1 cellular context compared by ENCODE assay signal in the genomic region with DNA sequence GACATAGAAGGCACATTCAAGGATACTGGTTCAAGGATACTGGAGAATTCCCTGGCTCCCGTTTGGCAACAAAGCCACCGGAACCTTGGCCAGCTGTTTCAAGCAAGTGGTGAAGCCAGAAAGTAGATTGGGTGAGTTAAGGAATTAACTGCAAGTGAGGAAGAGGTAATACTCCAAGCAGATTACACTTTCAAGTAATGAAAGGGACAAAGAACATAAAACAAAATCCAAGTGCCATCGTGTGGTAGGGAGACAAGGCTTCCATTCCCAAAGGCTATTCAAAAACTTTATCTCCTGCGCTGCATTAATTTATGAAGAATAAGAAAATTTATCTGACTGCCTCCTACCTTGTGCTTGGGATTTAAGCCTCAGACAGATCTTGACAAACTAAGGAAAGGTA.
TF ChIP-seq lines count a peak whose summit lies in the region.

No MANE protein-coding gene starts in this region.

TF ChIP-seq in GM12878, 131 proteins besides CTCF, POLR2A, EP300 and RAD21 (continued from another document):
- TF ChIP-seq, protein P1, sequence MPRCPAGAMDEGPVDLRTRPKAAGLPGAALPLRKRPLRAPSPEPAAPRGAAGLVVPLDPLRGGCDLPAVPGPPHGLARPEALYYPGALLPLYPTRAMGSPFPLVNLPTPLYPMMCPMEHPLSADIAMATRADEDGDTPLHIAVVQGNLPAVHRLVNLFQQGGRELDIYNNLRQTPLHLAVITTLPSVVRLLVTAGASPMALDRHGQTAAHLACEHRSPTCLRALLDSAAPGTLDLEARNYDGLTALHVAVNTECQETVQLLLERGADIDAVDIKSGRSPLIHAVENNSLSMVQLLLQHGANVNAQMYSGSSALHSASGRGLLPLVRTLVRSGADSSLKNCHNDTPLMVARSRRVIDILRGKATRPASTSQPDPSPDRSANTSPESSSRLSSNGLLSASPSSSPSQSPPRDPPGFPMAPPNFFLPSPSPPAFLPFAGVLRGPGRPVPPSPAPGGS (IDR thresholded peaks at IDR 0.05; ENCODE audit: borderline replicate concordance, insufficient read depth, low read depth, low read length, poor library complexity, severe bottlenecking) = no peak
- TF ChIP-seq ZNF217 (IDR thresholded peaks at IDR 0.05) = no peak
- TF ChIP-seq, protein P2, sequence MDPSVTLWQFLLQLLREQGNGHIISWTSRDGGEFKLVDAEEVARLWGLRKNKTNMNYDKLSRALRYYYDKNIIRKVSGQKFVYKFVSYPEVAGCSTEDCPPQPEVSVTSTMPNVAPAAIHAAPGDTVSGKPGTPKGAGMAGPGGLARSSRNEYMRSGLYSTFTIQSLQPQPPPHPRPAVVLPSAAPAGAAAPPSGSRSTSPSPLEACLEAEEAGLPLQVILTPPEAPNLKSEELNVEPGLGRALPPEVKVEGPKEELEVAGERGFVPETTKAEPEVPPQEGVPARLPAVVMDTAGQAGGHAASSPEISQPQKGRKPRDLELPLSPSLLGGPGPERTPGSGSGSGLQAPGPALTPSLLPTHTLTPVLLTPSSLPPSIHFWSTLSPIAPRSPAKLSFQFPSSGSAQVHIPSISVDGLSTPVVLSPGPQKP (IDR thresholded peaks at IDR 0.05; ENCODE audit: low read depth, low read length) = no peak
- TF ChIP-seq, protein P3, sequence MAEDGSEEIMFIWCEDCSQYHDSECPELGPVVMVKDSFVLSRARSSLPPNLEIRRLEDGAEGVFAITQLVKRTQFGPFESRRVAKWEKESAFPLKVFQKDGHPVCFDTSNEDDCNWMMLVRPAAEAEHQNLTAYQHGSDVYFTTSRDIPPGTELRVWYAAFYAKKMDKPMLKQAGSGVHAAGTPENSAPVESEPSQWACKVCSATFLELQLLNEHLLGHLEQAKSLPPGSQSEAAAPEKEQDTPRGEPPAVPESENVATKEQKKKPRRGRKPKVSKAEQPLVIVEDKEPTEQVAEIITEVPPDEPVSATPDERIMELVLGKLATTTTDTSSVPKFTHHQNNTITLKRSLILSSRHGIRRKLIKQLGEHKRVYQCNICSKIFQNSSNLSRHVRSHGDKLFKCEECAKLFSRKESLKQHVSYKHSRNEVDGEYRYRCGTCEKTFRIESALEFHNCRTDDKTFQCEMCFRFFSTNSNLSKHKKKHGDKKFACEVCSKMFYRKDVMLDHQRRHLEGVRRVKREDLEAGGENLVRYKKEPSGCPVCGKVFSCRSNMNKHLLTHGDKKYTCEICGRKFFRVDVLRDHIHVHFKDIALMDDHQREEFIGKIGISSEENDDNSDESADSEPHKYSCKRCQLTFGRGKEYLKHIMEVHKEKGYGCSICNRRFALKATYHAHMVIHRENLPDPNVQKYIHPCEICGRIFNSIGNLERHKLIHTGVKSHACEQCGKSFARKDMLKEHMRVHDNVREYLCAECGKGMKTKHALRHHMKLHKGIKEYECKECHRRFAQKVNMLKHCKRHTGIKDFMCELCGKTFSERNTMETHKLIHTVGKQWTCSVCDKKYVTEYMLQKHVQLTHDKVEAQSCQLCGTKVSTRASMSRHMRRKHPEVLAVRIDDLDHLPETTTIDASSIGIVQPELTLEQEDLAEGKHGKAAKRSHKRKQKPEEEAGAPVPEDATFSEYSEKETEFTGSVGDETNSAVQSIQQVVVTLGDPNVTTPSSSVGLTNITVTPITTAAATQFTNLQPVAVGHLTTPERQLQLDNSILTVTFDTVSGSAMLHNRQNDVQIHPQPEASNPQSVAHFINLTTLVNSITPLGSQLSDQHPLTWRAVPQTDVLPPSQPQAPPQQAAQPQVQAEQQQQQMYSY (CRISPR knock-in tag; IDR thresholded peaks at IDR 0.05) = no peak
- TF ChIP-seq, protein P4, sequence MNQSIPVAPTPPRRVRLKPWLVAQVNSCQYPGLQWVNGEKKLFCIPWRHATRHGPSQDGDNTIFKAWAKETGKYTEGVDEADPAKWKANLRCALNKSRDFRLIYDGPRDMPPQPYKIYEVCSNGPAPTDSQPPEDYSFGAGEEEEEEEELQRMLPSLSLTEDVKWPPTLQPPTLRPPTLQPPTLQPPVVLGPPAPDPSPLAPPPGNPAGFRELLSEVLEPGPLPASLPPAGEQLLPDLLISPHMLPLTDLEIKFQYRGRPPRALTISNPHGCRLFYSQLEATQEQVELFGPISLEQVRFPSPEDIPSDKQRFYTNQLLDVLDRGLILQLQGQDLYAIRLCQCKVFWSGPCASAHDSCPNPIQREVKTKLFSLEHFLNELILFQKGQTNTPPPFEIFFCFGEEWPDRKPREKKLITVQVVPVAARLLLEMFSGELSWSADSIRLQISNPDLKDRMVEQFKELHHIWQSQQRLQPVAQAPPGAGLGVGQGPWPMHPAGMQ (IDR thresholded peaks at IDR 0.05; ENCODE audit: borderline replicate concordance) = no peak
- TF ChIP-seq, protein P5, sequence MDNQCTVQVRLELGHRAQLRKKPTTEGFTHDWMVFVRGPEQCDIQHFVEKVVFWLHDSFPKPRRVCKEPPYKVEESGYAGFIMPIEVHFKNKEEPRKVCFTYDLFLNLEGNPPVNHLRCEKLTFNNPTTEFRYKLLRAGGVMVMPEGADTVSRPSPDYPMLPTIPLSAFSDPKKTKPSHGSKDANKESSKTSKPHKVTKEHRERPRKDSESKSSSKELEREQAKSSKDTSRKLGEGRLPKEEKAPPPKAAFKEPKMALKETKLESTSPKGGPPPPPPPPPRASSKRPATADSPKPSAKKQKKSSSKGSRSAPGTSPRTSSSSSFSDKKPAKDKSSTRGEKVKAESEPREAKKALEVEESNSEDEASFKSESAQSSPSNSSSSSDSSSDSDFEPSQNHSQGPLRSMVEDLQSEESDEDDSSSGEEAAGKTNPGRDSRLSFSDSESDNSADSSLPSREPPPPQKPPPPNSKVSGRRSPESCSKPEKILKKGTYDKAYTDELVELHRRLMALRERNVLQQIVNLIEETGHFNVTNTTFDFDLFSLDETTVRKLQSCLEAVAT (IDR thresholded peaks at IDR 0.05) = no peak
- TF ChIP-seq HDAC2 (IDR thresholded peaks at IDR 0.05) = no peak
- TF ChIP-seq YBX1 (IDR thresholded peaks at IDR 0.05) = no peak
- TF ChIP-seq TCF12 (IDR thresholded peaks at IDR 0.05; ENCODE audit: low read depth, low read length) = no peak
- no peak for TF ChIP-seq PML (IDR thresholded peaks at IDR 0.05; ENCODE audit: low read length)
- TF ChIP-seq CEBPB (IDR thresholded peaks at IDR 0.05; ENCODE audit: borderline replicate concordance in 1 of 2, low read depth in 2 of 2, low read length in 2 of 2) = no peak
- TF ChIP-seq NFIC (IDR thresholded peaks at IDR 0.05; ENCODE audit: low read depth, low read length) = no peak
- TF ChIP-seq, protein P6, sequence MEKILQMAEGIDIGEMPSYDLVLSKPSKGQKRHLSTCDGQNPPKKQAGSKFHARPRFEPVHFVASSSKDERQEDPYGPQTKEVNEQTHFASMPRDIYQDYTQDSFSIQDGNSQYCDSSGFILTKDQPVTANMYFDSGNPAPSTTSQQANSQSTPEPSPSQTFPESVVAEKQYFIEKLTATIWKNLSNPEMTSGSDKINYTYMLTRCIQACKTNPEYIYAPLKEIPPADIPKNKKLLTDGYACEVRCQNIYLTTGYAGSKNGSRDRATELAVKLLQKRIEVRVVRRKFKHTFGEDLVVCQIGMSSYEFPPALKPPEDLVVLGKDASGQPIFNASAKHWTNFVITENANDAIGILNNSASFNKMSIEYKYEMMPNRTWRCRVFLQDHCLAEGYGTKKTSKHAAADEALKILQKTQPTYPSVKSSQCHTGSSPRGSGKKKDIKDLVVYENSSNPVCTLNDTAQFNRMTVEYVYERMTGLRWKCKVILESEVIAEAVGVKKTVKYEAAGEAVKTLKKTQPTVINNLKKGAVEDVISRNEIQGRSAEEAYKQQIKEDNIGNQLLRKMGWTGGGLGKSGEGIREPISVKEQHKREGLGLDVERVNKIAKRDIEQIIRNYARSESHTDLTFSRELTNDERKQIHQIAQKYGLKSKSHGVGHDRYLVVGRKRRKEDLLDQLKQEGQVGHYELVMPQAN (conservative IDR thresholded peaks at IDR 0.05) = no peak
- TF ChIP-seq, protein P7, sequence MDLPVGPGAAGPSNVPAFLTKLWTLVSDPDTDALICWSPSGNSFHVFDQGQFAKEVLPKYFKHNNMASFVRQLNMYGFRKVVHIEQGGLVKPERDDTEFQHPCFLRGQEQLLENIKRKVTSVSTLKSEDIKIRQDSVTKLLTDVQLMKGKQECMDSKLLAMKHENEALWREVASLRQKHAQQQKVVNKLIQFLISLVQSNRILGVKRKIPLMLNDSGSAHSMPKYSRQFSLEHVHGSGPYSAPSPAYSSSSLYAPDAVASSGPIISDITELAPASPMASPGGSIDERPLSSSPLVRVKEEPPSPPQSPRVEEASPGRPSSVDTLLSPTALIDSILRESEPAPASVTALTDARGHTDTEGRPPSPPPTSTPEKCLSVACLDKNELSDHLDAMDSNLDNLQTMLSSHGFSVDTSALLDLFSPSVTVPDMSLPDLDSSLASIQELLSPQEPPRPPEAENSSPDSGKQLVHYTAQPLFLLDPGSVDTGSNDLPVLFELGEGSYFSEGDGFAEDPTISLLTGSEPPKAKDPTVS (IDR thresholded peaks at IDR 0.05; ENCODE audit: low read depth, low read length) = no peak
- no peak for TF ChIP-seq BHLHE40 (IDR thresholded peaks at IDR 0.05; ENCODE audit: borderline replicate concordance in 1 of 2, low read depth in 2 of 2, low read length in 1 of 2)
- no peak for TF ChIP-seq DPF2 (IDR thresholded peaks at IDR 0.05)
